8 cellular contexts compared by ENCODE assay signal in genomic region chr11:16739326-16739875, GRCh38. TPM values are rescaled to one million over a fixed set of nuclear protein-coding genes. Genes with fewer than 3 reads are reported as not detected.
DNase-seq lines count a peak whose midpoint lies in the region; ATAC-seq lines count a peak whose summit lies in the region.

No MANE protein-coding gene starts in this region.

- no peaks in the 10 kb centered on the region for H3K4me1 ChIP-seq in ectodermal cell (ENCODE audit: control insufficient read depth, insufficient read depth, low read length)
- H3K4me1 ChIP-seq in naive thymus-derived CD4-positive, alpha-beta T cell (ENCODE audit: control insufficient read depth in 2 of 2, insufficient read depth in 2 of 2, low read length in 2 of 2) = peaks cover 28 to 34% of the 10 kb centered on the region in 2 donors

- WGBS in ectodermal cell, 2 experiments = 4 to 9% methylated on average over 17 to 19 of the region's 20 CpGs

- no peaks in the 10 kb centered on the region for H3K27me3 ChIP-seq in ectodermal cell (ENCODE audit: control insufficient read depth, insufficient read depth, low read length, poor library complexity, severe bottlenecking)
- no peaks in the 10 kb centered on the region for H3K27me3 ChIP-seq in naive thymus-derived CD4-positive, alpha-beta T cell (ENCODE audit: control insufficient read depth in 2 of 2, insufficient read depth in 2 of 2, low read length in 2 of 2)

- DNase-seq in COR-L47 (lab: John Stamatoyannopoulos, UW) = peak; percentile 15
- peak; percentile 9 for DNase-seq in NCI-H146 treated with DMSO at 0.1 percent for 48 hours (lab: John Stamatoyannopoulos, UW; ENCODE audit: unreplicated experiment)
- peak in 4 of 9 donors; percentile 14 to 43 (median 26) for DNase-seq in naive thymus-derived CD4-positive, alpha-beta T cell
- no peak for DNase-seq in activated CD4-positive, alpha-beta memory T cell treated with anti-CD3 and anti-CD28 coated beads, Interleukin-2, amount 10 ng/mL, durations not matched to agents 7 days and 5 days
- DNase-seq in NOMO-1 treated with dmso at 0.1 percent for 144 hours (lab: John Stamatoyannopoulos, UW; ENCODE audit: unreplicated experiment) = no peak

- H3K4me3 Mint-ChIP-seq in naive thymus-derived CD4-positive, alpha-beta T cell = no peak overlapping the region
- no peak overlapping the region for H3K4me3 Mint-ChIP-seq in activated CD4-positive, alpha-beta memory T cell treated with anti-CD3 and anti-CD28 coated beads, Interleukin-2, amount 10 ng/mL, durations not matched to agents 7 days and 5 days

- H3K9me3 Mint-ChIP-seq in naive thymus-derived CD4-positive, alpha-beta T cell = no peaks in the 10 kb centered on the region
- H3K9me3 Mint-ChIP-seq in activated CD4-positive, alpha-beta memory T cell treated with anti-CD3 and anti-CD28 coated beads, Interleukin-2, amount 10 ng/mL, durations not matched to agents 7 days and 5 days = no peaks in the 10 kb centered on the region

- peak overlapping the region; percentile 96 for H3K27ac ChIP-seq in ectodermal cell (ENCODE audit: insufficient read depth, low read depth, low read length, poor library complexity, severe bottlenecking)
- H3K27ac ChIP-seq in naive thymus-derived CD4-positive, alpha-beta T cell (ENCODE audit: low read depth, low read length) = peak overlapping the region; percentile 98

- H3K27ac Mint-ChIP-seq in naive thymus-derived CD4-positive, alpha-beta T cell = no peak overlapping the region
- H3K27ac Mint-ChIP-seq in activated CD4-positive, alpha-beta memory T cell treated with anti-CD3 and anti-CD28 coated beads, Interleukin-2, amount 10 ng/mL, durations not matched to agents 7 days and 5 days = no peak overlapping the region

- no peaks in the 10 kb centered on the region for H3K36me3 ChIP-seq in ectodermal cell (ENCODE audit: control insufficient read depth, insufficient read depth, low read length)
- H3K36me3 ChIP-seq in naive thymus-derived CD4-positive, alpha-beta T cell (ENCODE audit: control insufficient read depth in 2 of 3, insufficient read depth in 3 of 3, low read length in 3 of 3) = peaks cover 0 to 5% (median 0%) of the 10 kb centered on the region in 3 experiments

- CTCF ChIA-PET in naive thymus-derived CD4-positive, alpha-beta T cell (lab: Charles Lee) = no interaction called here
- CTCF ChIA-PET in activated CD4-positive, alpha-beta memory T cell treated with anti-CD3 and anti-CD28 coated beads, Interleukin-2, amount 10 ng/mL, durations not matched to agents 7 days and 5 days (lab: Charles Lee) = interaction anchor here (1.3 kb wide), 1 partner anchor 126 kb away, joined by 5 read pairs; no protein-coding TSS in a partner anchor

- peaks cover 6 to 39% (median 26%) of the 10 kb centered on the region in 7 donors for H3K4me1 Mint-ChIP-seq in naive thymus-derived CD4-positive, alpha-beta T cell
- peaks cover 24% of the 10 kb centered on the region for H3K4me1 Mint-ChIP-seq in activated CD4-positive, alpha-beta memory T cell treated with anti-CD3 and anti-CD28 coated beads, Interleukin-2, amount 10 ng/mL, durations not matched to agents 7 days and 5 days

- POLR2A ChIA-PET in naive thymus-derived CD4-positive, alpha-beta T cell (lab: Charles Lee) = interaction anchor here (0.6 to 3.3 kb wide), 8 partner anchors 9 to 1656 kb away, joined by 3 to 26 read pairs (median 3); partner anchors contain the start of gene SERGEF
- POLR2A ChIA-PET in activated CD4-positive, alpha-beta memory T cell treated with anti-CD3 and anti-CD28 coated beads, Interleukin-2, amount 10 ng/mL, durations not matched to agents 7 days and 5 days (lab: Charles Lee) = interaction anchor here (1.1 to 3.3 kb wide), 4 partner anchors 12 to 491 kb away, joined by 3 to 56 read pairs (median 17); partner anchors contain the start of gene RPS13

- peak overlapping the region; percentile 93 for H3K4me3 ChIP-seq in ectodermal cell (ENCODE audit: insufficient read depth, low read depth, low read length)
- H3K4me3 ChIP-seq in naive thymus-derived CD4-positive, alpha-beta T cell (ENCODE audit: low read length) = peak overlapping the region; percentile 92

- peaks cover 0 to 2% (median 0%) of the 10 kb centered on the region in 5 donors for H3K27me3 Mint-ChIP-seq in naive thymus-derived CD4-positive, alpha-beta T cell
- no peaks in the 10 kb centered on the region for H3K27me3 Mint-ChIP-seq in activated CD4-positive, alpha-beta memory T cell treated with anti-CD3 and anti-CD28 coated beads, Interleukin-2, amount 10 ng/mL, durations not matched to agents 7 days and 5 days

- H3K36me3 Mint-ChIP-seq in naive thymus-derived CD4-positive, alpha-beta T cell = peaks cover 0 to 17% (median 8%) of the 10 kb centered on the region in 5 donors
- H3K36me3 Mint-ChIP-seq in activated CD4-positive, alpha-beta memory T cell treated with anti-CD3 and anti-CD28 coated beads, Interleukin-2, amount 10 ng/mL, durations not matched to agents 7 days and 5 days (ENCODE audit: low read depth) = peaks cover 24% of the 10 kb centered on the region

- H3K9me3 ChIP-seq in ectodermal cell (ENCODE audit: control insufficient read depth, low read length) = no peaks in the 10 kb centered on the region
- H3K9me3 ChIP-seq in naive thymus-derived CD4-positive, alpha-beta T cell (ENCODE audit: control insufficient read depth in 2 of 3, low read length in 3 of 3) = no peaks in the 10 kb centered on the region

- ATAC-seq in naive thymus-derived CD4-positive, alpha-beta T cell = no peak
- no peak for ATAC-seq in HG02852 (IDR thresholded peaks at IDR 0.05; ENCODE audit: unreplicated experiment)
- ATAC-seq in GM19452 (IDR thresholded peaks at IDR 0.05; ENCODE audit: unreplicated experiment) = no peak

- intact Hi-C loops in naive thymus-derived CD4-positive, alpha-beta T cell (cut with micrococcal nuclease) = loop anchor here (2.0 to 10.0 kb wide), 5 partner anchors 467 to 1788 kb away; partner anchors contain the start of genes NCR3LG1 (in 1 of the 2), PIK3C2A (in 1 of the 2), SERGEF (in 1 of the 2) and TSG101 (in 1 of the 2)

RNA-seq across cellular contexts. Expression of gene C11orf58, which starts 1.0 kb away (rescaled TPM):
- 258 TPM for polyA plus RNA-seq in ectodermal cell (2013, experiment 1 of 4)
- polyA plus RNA-seq in ectodermal cell (2013, experiment 2 of 4) = 242 TPM
- 209 TPM for polyA plus RNA-seq in ectodermal cell (2013, experiment 3 of 4)
- polyA plus RNA-seq in ectodermal cell (2013, experiment 4 of 4) = 226 TPM
- total RNA-seq in naive thymus-derived CD4-positive, alpha-beta T cell = 100 to 1,000 TPM; 116 to 168 (median 155) TPM
- polyA plus RNA-seq in naive thymus-derived CD4-positive, alpha-beta T cell = 100 to 1,000 TPM; 174 to 260 TPM
- total RNA-seq in activated CD4-positive, alpha-beta memory T cell treated with anti-CD3 and anti-CD28 coated beads, Interleukin-2, amount 10 ng/mL, durations not matched to agents 7 days and 5 days = 100 to 1,000 TPM; 113 to 124 TPM

Comparison
In these comparisons a context has a peak if more than half of its experiments do, and no peak if none do; other contexts are left out.
1. DNase-seq: peak in COR-L47 (single experiment) and NCI-H146 treated with DMSO at 0.1 percent for 48 hours (single experiment); none in activated CD4-positive, alpha-beta memory T cell treated with anti-CD3 and anti-CD28 coated beads, Interleukin-2, amount 10 ng/mL, durations not matched to agents 7 days and 5 days (single experiment) and NOMO-1 treated with dmso at 0.1 percent for 144 hours (single experiment).